1 cellular context compared by ENCODE assay signal in genomic region chr1:86825294-86825693, GRCh38.
TF ChIP-seq lines count a peak whose summit lies in the region.

No MANE protein-coding gene starts in this region.

TF ChIP-seq in SK-N-SH, 30 proteins besides CTCF, POLR2A, EP300 and RAD21 (continued from another document):
- TF ChIP-seq USF2 (IDR thresholded peaks at IDR 0.05; ENCODE audit: borderline replicate concordance, low read depth, low read length) = no peak
- 0 out of 2 replicates have a peak, but pooled peaks have one; percentile 20 for TF ChIP-seq NFIC (IDR thresholded peaks at IDR 0.05; ENCODE audit: borderline replicate concordance)
